Comparison of ENCODE assay signal across 1 cellular context in the genomic region with DNA sequence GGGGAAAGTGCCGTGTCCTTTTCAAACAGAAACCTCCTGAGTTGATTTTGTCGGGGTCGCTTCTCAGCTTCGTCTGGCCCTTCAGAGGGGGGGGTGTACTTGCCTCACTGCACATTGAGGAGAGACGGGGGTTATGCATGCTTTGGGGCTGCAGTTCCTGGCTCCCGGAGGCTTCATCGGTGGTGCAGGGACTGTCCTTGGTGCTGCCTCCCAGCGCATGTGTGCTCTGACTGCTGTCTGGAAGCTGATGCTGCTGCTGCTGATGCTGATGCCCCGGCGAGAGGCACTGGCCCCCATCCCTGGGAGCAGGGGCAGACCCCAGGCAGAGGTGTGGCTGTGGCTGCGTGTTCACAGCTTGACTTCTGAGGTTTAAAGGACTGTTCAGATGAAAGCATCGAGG.
TF ChIP-seq lines count a peak whose summit lies in the region.

No MANE protein-coding gene starts in this region.

TF ChIP-seq in WTC11, 78 proteins besides CTCF, POLR2A, EP300 and RAD21 (continued from another document):
- TF ChIP-seq, protein P1, sequence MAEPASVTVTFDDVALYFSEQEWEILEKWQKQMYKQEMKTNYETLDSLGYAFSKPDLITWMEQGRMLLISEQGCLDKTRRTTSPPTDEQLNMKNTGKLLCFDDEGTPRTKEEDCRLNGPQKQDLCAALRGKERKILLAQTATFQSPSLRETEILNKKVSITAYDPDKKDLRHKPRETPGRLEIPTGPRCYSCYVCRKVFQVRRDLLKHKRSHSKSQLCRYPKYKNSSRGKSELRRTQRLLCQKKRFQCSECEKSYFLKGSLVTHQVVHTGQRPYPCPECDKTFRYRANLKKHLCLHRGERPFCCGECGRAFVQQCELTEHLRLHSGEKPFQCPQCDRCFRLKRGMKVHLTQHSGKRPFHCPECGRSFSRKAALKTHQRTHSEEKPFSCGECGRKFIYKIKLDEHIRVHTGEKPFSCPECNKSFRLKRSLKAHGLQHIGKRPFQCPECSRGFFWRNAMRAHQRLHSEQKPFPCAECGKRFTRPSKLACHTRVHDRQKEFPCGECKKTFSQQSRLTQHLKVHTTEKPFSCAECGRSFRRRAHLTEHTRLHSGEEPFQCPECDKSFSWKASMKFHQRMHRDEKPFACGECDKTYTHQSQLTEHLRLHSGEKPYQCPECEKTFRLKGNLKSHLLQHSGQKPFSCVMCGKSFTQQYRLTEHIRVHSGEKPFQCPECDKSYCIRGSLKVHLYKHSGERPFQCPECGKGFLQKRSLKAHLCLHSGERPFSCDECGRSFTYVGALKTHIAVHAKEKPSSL (CRISPR knock-in tag; conservative IDR thresholded peaks at IDR 0.05): no peak
- no peak for TF ChIP-seq ETV6 (CRISPR knock-in tag; IDR thresholded peaks at IDR 0.05)
- TF ChIP-seq, protein P2, sequence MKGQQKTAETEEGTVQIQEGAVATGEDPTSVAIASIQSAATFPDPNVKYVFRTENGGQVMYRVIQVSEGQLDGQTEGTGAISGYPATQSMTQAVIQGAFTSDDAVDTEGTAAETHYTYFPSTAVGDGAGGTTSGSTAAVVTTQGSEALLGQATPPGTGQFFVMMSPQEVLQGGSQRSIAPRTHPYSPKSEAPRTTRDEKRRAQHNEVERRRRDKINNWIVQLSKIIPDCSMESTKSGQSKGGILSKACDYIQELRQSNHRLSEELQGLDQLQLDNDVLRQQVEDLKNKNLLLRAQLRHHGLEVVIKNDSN (CRISPR knock-in tag; IDR thresholded peaks at IDR 0.05): no peak
- no peak for TF ChIP-seq TEAD4 (CRISPR knock-in tag; IDR thresholded peaks at IDR 0.05)
- no peak for TF ChIP-seq FOXK1 (CRISPR knock-in tag; IDR thresholded peaks at IDR 0.05)
- TF ChIP-seq NR3C1 (CRISPR knock-in tag; conservative IDR thresholded peaks at IDR 0.05; ENCODE audit: low read depth): no peak
